Comparison of ENCODE assay signal across 27 cellular contexts in genomic region chr5:57753446-57753845, GRCh38.
"Had no signal": no experiment of that assay in that cellular context is flagged by ENCODE, and none has a peak within 500 bp of the region (broad histone marks: within the 10 kb centered on the region; RNA-seq: fewer than 3 reads in every experiment).

No MANE protein-coding gene starts in this region.

- H3K27me3 Mint-ChIP-seq: activated CD4-positive, alpha-beta T cell treated with anti-CD3 and anti-CD28 coated beads, Interleukin-2, amount 10 ng/mL, durations not matched to agents 24 days and 14 days; activated naive CD8-positive, alpha-beta T cell treated with anti-CD3 and anti-CD28 coated beads, Interleukin-2, amount 10 ng/mL, durations not matched to agents 7 days and 5 days; effector memory CD8-positive, alpha-beta T cell; progenitor cell of endocrine pancreas had no signal

- H3K36me3 Mint-ChIP-seq: activated CD4-positive, alpha-beta memory T cell treated with anti-CD3 and anti-CD28 coated beads for 36 hours; activated naive CD8-positive, alpha-beta T cell treated with anti-CD3 and anti-CD28 coated beads, Interleukin-2, amount 10 ng/mL, durations not matched to agents 7 days and 5 days; brain had no signal

- ATAC-seq: effector memory CD8-positive, alpha-beta T cell; left lung; lower lobe of right lung; mucosa of descending colon; sciatic nerve had no signal

- H3K36me3 ChIP-seq: ascending aorta, esophagus muscularis mucosa, left lung, lower lobe of right lung, tibial nerve had no signal

- H3K9me3 ChIP-seq: ascending aorta, esophagus muscularis mucosa, left lung, lower lobe of right lung, mucosa of descending colon, tibial nerve had no signal

- H3K27ac Mint-ChIP-seq: activated CD4-positive, alpha-beta memory T cell treated with anti-CD3 and anti-CD28 coated beads for 36 hours; activated CD4-positive, alpha-beta T cell treated with anti-CD3 and anti-CD28 coated beads, Interleukin-2, amount 10 ng/mL, durations not matched to agents 24 days and 14 days; activated naive CD4-positive, alpha-beta T cell treated with anti-CD3 and anti-CD28 coated beads for 36 hours; activated naive CD8-positive, alpha-beta T cell treated with anti-CD3 and anti-CD28 coated beads, Interleukin-2, amount 10 ng/mL, durations not matched to agents 7 days and 5 days; activated T-helper 1 cell treated with anti-CD3 and anti-CD28 coated beads, Interleukin-12 subunit alpha, Interleukin-12 subunit beta, Interleukin-2, Interleukin-4 antibody, amounts not matched to agents 30 ng/mL and 10 ng/mL and 1 ng/mL, durations not matched to agents 14 hours and 24 hours and 36 hours; brain; effector memory CD8-positive, alpha-beta T cell; nephron; progenitor cell of endocrine pancreas had no signal

- H3K4me1 Mint-ChIP-seq: activated CD4-positive, alpha-beta T cell treated with anti-CD3 and anti-CD28 coated beads, Interleukin-2, amount 10 ng/mL, durations not matched to agents 24 days and 14 days; activated naive CD8-positive, alpha-beta T cell treated with anti-CD3 and anti-CD28 coated beads, Interleukin-2, amount 10 ng/mL, durations not matched to agents 7 days and 5 days; brain; nephron had no signal

- H3K9me3 Mint-ChIP-seq: activated CD4-positive, alpha-beta memory T cell treated with anti-CD3 and anti-CD28 coated beads for 36 hours; activated CD4-positive, alpha-beta T cell treated with anti-CD3 and anti-CD28 coated beads, Interleukin-2, amount 10 ng/mL, durations not matched to agents 24 days and 14 days; activated naive CD4-positive, alpha-beta T cell treated with anti-CD3 and anti-CD28 coated beads for 36 hours; activated naive CD8-positive, alpha-beta T cell treated with anti-CD3 and anti-CD28 coated beads, Interleukin-2, amount 10 ng/mL, durations not matched to agents 7 days and 5 days; activated T-helper 1 cell treated with anti-CD3 and anti-CD28 coated beads, Interleukin-12 subunit alpha, Interleukin-12 subunit beta, Interleukin-2, Interleukin-4 antibody, amounts not matched to agents 30 ng/mL and 10 ng/mL and 1 ng/mL, durations not matched to agents 14 hours and 24 hours and 36 hours; effector memory CD8-positive, alpha-beta T cell had no signal

- DNase-seq: activated CD4-positive, alpha-beta memory T cell treated with anti-CD3 and anti-CD28 coated beads for 36 hours; activated CD4-positive, alpha-beta T cell treated with anti-CD3 and anti-CD28 coated beads, Interleukin-2, amount 10 ng/mL, durations not matched to agents 24 days and 14 days; activated CD4-positive, CD25-positive, alpha-beta regulatory T cell treated with anti-CD3 and anti-CD28 coated beads, Interleukin-2, amount 50 U/mL, for 72 hours; activated CD8-positive, alpha-beta memory T cell treated with anti-CD3 and anti-CD28 coated beads, Interleukin-2, amount 50 U/mL, for 4 hours; activated effector memory CD4-positive, alpha-beta T cell treated with anti-CD3 and anti-CD28 coated beads, Interleukin-2, amount 50 U/mL, for 16 hours; activated naive CD4-positive, alpha-beta T cell treated with anti-CD3 and anti-CD28 coated beads for 36 hours; activated naive CD8-positive, alpha-beta T cell treated with anti-CD3 and anti-CD28 coated beads, Interleukin-2, amount 10 ng/mL, durations not matched to agents 7 days and 5 days; activated T-cell treated with anti-CD3 and anti-CD28 coated beads, Interleukin-2, amount 50 U/mL, for 1 hour; caudate nucleus; cortex of kidney; effector memory CD8-positive, alpha-beta T cell; left lung; lower lobe of right lung; mucosa of descending colon; small intestine; stimulated activated CD4-positive, alpha-beta T cell treated with anti-CD3 and anti-CD28 coated beads, Interleukin-4, amount 100 ng/mL, for 4 hours; stimulated activated CD8-positive, alpha-beta memory T cell treated with anti-CD3 and anti-CD28 coated beads, Interleukin-4, amount 100 ng/mL, for 48 hours; stimulated activated naive CD4-positive, alpha-beta T cell; T-helper 2 cell had no signal

- H3K4me3 Mint-ChIP-seq: activated CD4-positive, alpha-beta memory T cell treated with anti-CD3 and anti-CD28 coated beads for 36 hours; activated CD4-positive, alpha-beta T cell treated with anti-CD3 and anti-CD28 coated beads, Interleukin-2, amount 10 ng/mL, durations not matched to agents 24 days and 14 days; activated naive CD4-positive, alpha-beta T cell treated with anti-CD3 and anti-CD28 coated beads for 36 hours; activated naive CD8-positive, alpha-beta T cell treated with anti-CD3 and anti-CD28 coated beads, Interleukin-2, amount 10 ng/mL, durations not matched to agents 7 days and 5 days; activated T-helper 1 cell treated with anti-CD3 and anti-CD28 coated beads, Interleukin-12 subunit alpha, Interleukin-12 subunit beta, Interleukin-2, Interleukin-4 antibody, amounts not matched to agents 30 ng/mL and 10 ng/mL and 1 ng/mL, durations not matched to agents 14 hours and 24 hours and 36 hours; brain; effector memory CD8-positive, alpha-beta T cell; nephron had no signal

- H3K4me3 ChIP-seq: ascending aorta, esophagus muscularis mucosa, left lung, lower lobe of right lung, mucosa of descending colon, tibial nerve had no signal

- H3K4me1 ChIP-seq: ascending aorta, esophagus muscularis mucosa, left lung, lower lobe of right lung had no signal

- H3K27ac ChIP-seq: ascending aorta, esophagus muscularis mucosa, left lung, lower lobe of right lung, tibial nerve had no signal

- H3K27me3 ChIP-seq: ascending aorta, esophagus muscularis mucosa, left lung, tibial nerve had no signal
